ENCODE assay signal across 8 cellular contexts in the genomic region with DNA sequence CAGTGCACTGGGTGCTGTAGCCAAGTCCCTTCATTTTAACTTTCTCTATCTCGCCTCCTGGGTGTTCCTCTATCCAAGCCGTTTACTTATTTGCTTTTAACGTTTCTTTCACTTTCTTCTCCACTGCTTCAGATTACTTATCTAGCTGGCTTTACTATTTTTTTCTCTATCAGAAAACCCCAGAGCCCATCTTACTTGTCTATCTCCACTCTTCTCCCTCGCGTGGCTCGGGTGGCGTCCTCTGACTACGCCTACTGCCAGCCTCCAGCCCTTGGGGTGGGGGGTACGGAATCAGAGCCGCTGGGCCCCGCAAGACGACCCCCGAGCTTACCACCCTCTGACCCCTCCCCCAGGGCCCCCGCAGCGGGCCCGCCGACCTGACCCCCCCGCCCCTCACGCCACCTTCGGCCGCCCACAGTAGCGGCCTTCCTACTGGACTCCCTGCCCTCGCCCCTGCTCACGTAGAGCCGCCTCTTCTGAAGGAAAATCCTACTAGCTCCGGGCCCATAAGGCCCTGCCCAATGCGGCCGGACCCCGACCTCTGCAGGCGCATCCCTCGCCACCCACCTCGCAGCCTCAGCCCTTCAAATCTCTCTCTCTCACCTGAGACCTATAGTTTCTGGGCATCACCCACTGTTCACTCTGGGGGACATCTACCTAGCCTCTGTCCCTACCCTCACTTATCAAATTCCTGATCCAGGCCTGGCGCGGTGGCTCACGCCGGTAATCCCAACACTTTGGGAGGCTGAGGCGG. TPM values are rescaled to one million over a fixed set of nuclear protein-coding genes. Genes with fewer than 3 reads are reported as not detected.
DNase-seq lines count a peak whose midpoint lies in the region; ATAC-seq, FAIRE-seq and TF ChIP-seq lines count a peak whose summit lies in the region.

No MANE protein-coding gene starts in this region.

- peaks cover 57% of the 10 kb centered on the region for H3K4me1 ChIP-seq in HepG2 (ENCODE audit: insufficient read depth, low read length)
- peaks cover 30% of the 10 kb centered on the region for H3K4me1 ChIP-seq in upper lobe of right lung

- peak; percentile 48 for TF ChIP-seq RAD21 in HepG2 (CRISPR knock-in tag; IDR thresholded peaks at IDR 0.05)

- H3K36me3 Mint-ChIP-seq in activated naive CD4-positive, alpha-beta T cell treated with anti-CD3 and anti-CD28 coated beads for 36 hours (ENCODE audit: low read depth): no peaks in the 10 kb centered on the region

- in situ Hi-C loops in astrocyte of the cerebellum (cut with HindIII; ENCODE audit: low sequenced_read_pairs) (no loop called here), HepG2 (cut with HindIII; ENCODE audit: extremely low pct_ligation_motif_present, low pct_unique_long_range_greater_than_20kb) (no loop called here)

- no peak for DNase-seq in activated naive CD4-positive, alpha-beta T cell treated with anti-CD3 and anti-CD28 coated beads for 36 hours
- DNase-seq in activated naive CD4-positive, alpha-beta T cell (lab: John Stamatoyannopoulos, UW): no peak
- DNase-seq in astrocyte of the cerebellum (ENCODE audit: low read depth) (no peak), HepG2 (ENCODE audit: low spot score) (peak; percentile 72), upper lobe of right lung (no peak), activated gamma-delta T cell treated with Interleukin-2 at 50 U/mL for 16 hours (no peak), NCI-H1048 (lab: John Stamatoyannopoulos, UW) (no peak)

- H3K36me3 ChIP-seq in HepG2 (replicated peaks in 1 of 2; ENCODE audit: control insufficient read depth in 1 of 2, insufficient read depth in 2 of 2, low read length in 2 of 2) (no peaks in the 10 kb centered on the region; a peak in 1 of 5 replicates), upper lobe of right lung (no peaks in the 10 kb centered on the region)

- peak in 1 of 2 experiments; percentile 72; a peak in 1 of 4 replicates for TF ChIP-seq POLR2A in HepG2 (IDR thresholded peaks at IDR 0.05; ENCODE audit: insufficient read depth in 1 of 2, low read depth in 2 of 2, low read length in 2 of 2)

- POLR2A ChIA-PET in HepG2 (lab: Yijun Ruan, JAX): interaction anchor here (0.6 to 12.9 kb wide), 10 partner anchors 10 to 149 kb away, joined by 4 to 226 read pairs (median 10); partner anchors contain the start of genes DDX28, DUS2, LCAT and PSMB10

- peak overlapping the region; percentile 92 for H3K4me2 ChIP-seq in HepG2 (ENCODE audit: low read depth, low read length)

- CTCF ChIA-PET in activated naive CD4-positive, alpha-beta T cell treated with anti-CD3 and anti-CD28 coated beads for 36 hours (lab: Charles Lee): interaction anchor here (1.0 to 1.4 kb wide), 4 partner anchors 18 to 35 kb away, joined by 3 to 4 read pairs (median 3); no protein-coding TSS in a partner anchor
- CTCF ChIA-PET in HepG2 (lab: Yijun Ruan, JAX; ENCODE audit: low intra/inter-chr PET ratio, low total read pairs): interaction anchor here (1.8 kb wide), 1 partner anchor 24 kb away, joined by 3 read pairs; no protein-coding TSS in a partner anchor

- H3K27ac Mint-ChIP-seq in activated naive CD4-positive, alpha-beta T cell treated with anti-CD3 and anti-CD28 coated beads for 36 hours: peak overlapping the region; percentile 66

- BruUV-seq in HepG2 (replicated peaks; lab: Mats Ljungman, UMichigan): no TSS peak

- no peak for FAIRE-seq in HepG2 (lab: Jason Lieb, UNC)

- H3K27ac ChIP-seq in HepG2 (ENCODE audit: extremely low read length, insufficient read depth, low read length) (peak overlapping the region; percentile 92), upper lobe of right lung (peak overlapping the region; percentile 96)

- H3K4me3 ChIP-seq in astrocyte of the cerebellum (ENCODE audit: low read depth, low read length): peak overlapping the region; percentile 84
- H3K4me3 ChIP-seq in HepG2 (replicated peaks in 1 of 3; ENCODE audit: insufficient read depth in 1 of 3, low read depth in 2 of 3, low read length in 3 of 3): peak overlapping the region; percentile 89 to 91 (median 90)
- H3K4me3 ChIP-seq in upper lobe of right lung: peak overlapping the region; percentile 95

- H3K4me1 Mint-ChIP-seq in activated naive CD4-positive, alpha-beta T cell treated with anti-CD3 and anti-CD28 coated beads for 36 hours (ENCODE audit: low read depth): peaks cover 10% of the 10 kb centered on the region

- H3K9ac ChIP-seq in HepG2 (ENCODE audit: insufficient read depth, low read depth, low read length): peak overlapping the region; percentile 83

- peaks cover 11% of the 10 kb centered on the region for H4K20me1 ChIP-seq in HepG2 (ENCODE audit: insufficient read depth, low read length)

- TF ChIP-seq EP300 in HepG2 (IDR thresholded peaks at IDR 0.05; ENCODE audit: low read depth in 2 of 2, low read length in 2 of 2) (peak in 1 of 2 experiments; percentile 26; a peak in 2 of 4 replicates), HepG2 (CRISPR knock-in tag; IDR thresholded peaks at IDR 0.05; ENCODE audit: borderline replicate concordance) (no peak)

- H2AFZ ChIP-seq in HepG2 (ENCODE audit: low read length): no peak overlapping the region

- 10% methylated on average over 37 of the region's 37 CpGs for WGBS in HepG2 (ENCODE audit: low lambda C conversion rate)

- H3K9me3 ChIP-seq in HepG2 (ENCODE audit: low read length) (no peaks in the 10 kb centered on the region), upper lobe of right lung (no peaks in the 10 kb centered on the region)

- no peaks in the 10 kb centered on the region for H3K9me3 Mint-ChIP-seq in activated naive CD4-positive, alpha-beta T cell treated with anti-CD3 and anti-CD28 coated beads for 36 hours

- peaks cover 43% of the 10 kb centered on the region for H3K79me2 ChIP-seq in HepG2 (ENCODE audit: insufficient read depth, low read length)

- intact Hi-C loops in activated naive CD4-positive, alpha-beta T cell treated with anti-CD3 and anti-CD28 coated beads for 36 hours (cut with micrococcal nuclease): loop anchor here (2.0 kb wide), 1 partner anchor 53 kb away; the partner anchor contains the start of genes DDX28 and DUS2
- intact Hi-C loops in HepG2 (cut with micrococcal nuclease; ENCODE audit: unreplicated experiment) (loop anchor here (2.0 kb wide), 1 partner anchor 27 kb away; no protein-coding TSS in a partner anchor), upper lobe of right lung (cut with DNase I) (no loop called here)

- no peaks in the 10 kb centered on the region for H3K27me3 Mint-ChIP-seq in activated naive CD4-positive, alpha-beta T cell treated with anti-CD3 and anti-CD28 coated beads for 36 hours (ENCODE audit: low read depth)

- peak overlapping the region; percentile 97 for H3K4me3 Mint-ChIP-seq in activated naive CD4-positive, alpha-beta T cell treated with anti-CD3 and anti-CD28 coated beads for 36 hours

- ATAC-seq in HepG2 (peak; percentile 66), upper lobe of right lung (no peak), GM19395 (IDR thresholded peaks at IDR 0.05; ENCODE audit: unreplicated experiment) (no peak)

- no peak for TF ChIP-seq CTCF in astrocyte of the cerebellum (IDR thresholded peaks at IDR 0.05; ENCODE audit: low read depth, low read length, missing control alignments)
- peak; percentile 55 for TF ChIP-seq CTCF in HepG2 (CRISPR knock-in tag; IDR thresholded peaks at IDR 0.05)
- TF ChIP-seq CTCF in upper lobe of right lung (IDR thresholded peaks at IDR 0.05): no peak

- H3K27me3 ChIP-seq in HepG2 (ENCODE audit: control insufficient read depth in 1 of 2, insufficient read depth in 2 of 2, low read length in 2 of 2): peaks cover 0 to 3% of the 10 kb centered on the region in 2 experiments; a peak in 1 of 5 replicates
- no peaks in the 10 kb centered on the region for H3K27me3 ChIP-seq in upper lobe of right lung

RNA-seq across cellular contexts. Expression of gene SLC12A4, which starts 1.0 kb away (rescaled TPM):
- total RNA-seq in activated naive CD4-positive, alpha-beta T cell treated with anti-CD3 and anti-CD28 coated beads for 36 hours: 10 to 100 TPM; 24.3 to 28.9 TPM
- total RNA-seq in HepG2 (2016; rRNA removed; fragmentation: Illumina TruSeq; extraction: Trizol): 23.1 and 65.1 TPM in 2 replicates
- total RNA-seq in HepG2 (2016; cell fraction: cytosol; rRNA removed; fragmentation: Illumina TruSeq; extraction: Trizol; ENCODE audit: low read depth): 26.9 and 34.0 TPM in 2 replicates
- 17.0 and 65.2 TPM in 2 replicates for total RNA-seq in HepG2 (2016; cell fraction: insoluble cytoplasmic fraction; rRNA removed; fragmentation: Illumina TruSeq; extraction: Trizol)
- total RNA-seq in HepG2 (2016; cell fraction: membrane; rRNA removed; fragmentation: Illumina TruSeq; extraction: Trizol): 31.5 and 34.1 TPM in 2 replicates
- total RNA-seq in HepG2 (2016; cell fraction: nucleus; rRNA removed; fragmentation: Illumina TruSeq; extraction: Trizol): 87.0 and 109 TPM in 2 replicates
- 84.3 and 134 TPM in 2 replicates for polyA plus RNA-seq in HepG2 (2011; rRNA removed)
- polyA plus RNA-seq in HepG2 (2011; cell fraction: cytosol; rRNA removed): 42.1 and 54.3 TPM in 2 replicates
- polyA plus RNA-seq in HepG2 (2011; cell fraction: nucleus; rRNA removed): 687 and 790 TPM in 2 replicates
- 66.6 and 79.4 TPM in 2 replicates for polyA plus RNA-seq in HepG2 (2012)
- polyA plus RNA-seq in HepG2 (2016; cell fraction: cytosol; fragmentation: Illumina TruSeq; extraction: Trizol; ENCODE audit: low read depth): 9.6 and 12.5 TPM in 2 replicates
- polyA plus RNA-seq in HepG2 (2016; cell fraction: insoluble cytoplasmic fraction; fragmentation: Illumina TruSeq; extraction: Trizol; ENCODE audit: low read depth): 12.0 and 18.1 TPM in 2 replicates
- polyA plus RNA-seq in HepG2 (2016; cell fraction: membrane; fragmentation: Illumina TruSeq; extraction: Trizol; ENCODE audit: low read depth): 17.2 and 19.1 TPM in 2 replicates
- polyA plus RNA-seq in HepG2 (2016; cell fraction: nucleus; fragmentation: Illumina TruSeq; extraction: Trizol; ENCODE audit: insufficient read depth, low read depth): 253 and 270 TPM in 2 replicates
- 74.6 and 238 TPM in 2 replicates for polyA minus RNA-seq in HepG2 (2011; rRNA and poly(A)+ RNA removed; ENCODE audit: low replicate concordance)
- polyA minus RNA-seq in HepG2 (2011; cell fraction: cytosol; rRNA and poly(A)+ RNA removed): 48.3 and 54.6 TPM in 2 replicates
- 152 and 193 TPM in 2 replicates for polyA minus RNA-seq in HepG2 (2011; cell fraction: nucleus; rRNA and poly(A)+ RNA removed)
- 102 TPM for total RNA-seq in upper lobe of right lung

RNA-seq across cellular contexts. Expression of gene DPEP3, which starts 10.8 kb away (rescaled TPM):
- total RNA-seq in activated naive CD4-positive, alpha-beta T cell treated with anti-CD3 and anti-CD28 coated beads for 36 hours: under 1 TPM in 1 of 2 experiments, not detected in 1; 0.19 TPM
- total RNA-seq in HepG2 (2016; rRNA removed; fragmentation: Illumina TruSeq; extraction: Trizol) (not detected in 2 replicates), upper lobe of right lung (not detected)
- not detected in 2 replicates for total RNA-seq in HepG2 (2016; cell fraction: cytosol; rRNA removed; fragmentation: Illumina TruSeq; extraction: Trizol; ENCODE audit: low read depth)
- not detected in 2 replicates for total RNA-seq in HepG2 (2016; cell fraction: insoluble cytoplasmic fraction; rRNA removed; fragmentation: Illumina TruSeq; extraction: Trizol)
- not detected in 2 replicates for total RNA-seq in HepG2 (2016; cell fraction: membrane; rRNA removed; fragmentation: Illumina TruSeq; extraction: Trizol)
- not detected in 2 replicates for total RNA-seq in HepG2 (2016; cell fraction: nucleus; rRNA removed; fragmentation: Illumina TruSeq; extraction: Trizol)
- not detected in 2 replicates for polyA plus RNA-seq in HepG2 (2011; rRNA removed)
- polyA plus RNA-seq in HepG2 (2011; cell fraction: cytosol; rRNA removed): not detected in 2 replicates
- not detected in 2 replicates for polyA plus RNA-seq in HepG2 (2011; cell fraction: nucleus; rRNA removed)
- not detected in 2 replicates for polyA plus RNA-seq in HepG2 (2012)
- polyA plus RNA-seq in HepG2 (2016; cell fraction: cytosol; fragmentation: Illumina TruSeq; extraction: Trizol; ENCODE audit: low read depth): not detected in 2 replicates
- polyA plus RNA-seq in HepG2 (2016; cell fraction: insoluble cytoplasmic fraction; fragmentation: Illumina TruSeq; extraction: Trizol; ENCODE audit: low read depth): not detected in 2 replicates
- polyA plus RNA-seq in HepG2 (2016; cell fraction: membrane; fragmentation: Illumina TruSeq; extraction: Trizol; ENCODE audit: low read depth): not detected in 2 replicates
- polyA plus RNA-seq in HepG2 (2016; cell fraction: nucleus; fragmentation: Illumina TruSeq; extraction: Trizol; ENCODE audit: insufficient read depth, low read depth): not detected in 2 replicates
- not detected in 2 replicates for polyA minus RNA-seq in HepG2 (2011; rRNA and poly(A)+ RNA removed; ENCODE audit: low replicate concordance)
- polyA minus RNA-seq in HepG2 (2011; cell fraction: cytosol; rRNA and poly(A)+ RNA removed): not detected in 2 replicates
- not detected in 2 replicates for polyA minus RNA-seq in HepG2 (2011; cell fraction: nucleus; rRNA and poly(A)+ RNA removed)

RNA-seq across cellular contexts. Expression of gene LCAT, which starts 25.5 kb away (rescaled TPM):
- total RNA-seq in activated naive CD4-positive, alpha-beta T cell treated with anti-CD3 and anti-CD28 coated beads for 36 hours: 10 to 100 TPM in 1 of 2 experiments, 1 to 10 TPM in 1; 9.1 to 10.0 TPM
- 13.2 and 36.1 TPM in 2 replicates for total RNA-seq in HepG2 (2016; rRNA removed; fragmentation: Illumina TruSeq; extraction: Trizol)
- 21.4 and 35.2 TPM in 2 replicates for total RNA-seq in HepG2 (2016; cell fraction: cytosol; rRNA removed; fragmentation: Illumina TruSeq; extraction: Trizol; ENCODE audit: low read depth)
- total RNA-seq in HepG2 (2016; cell fraction: insoluble cytoplasmic fraction; rRNA removed; fragmentation: Illumina TruSeq; extraction: Trizol): 15.3 and 43.4 TPM in 2 replicates
- 28.1 and 30.3 TPM in 2 replicates for total RNA-seq in HepG2 (2016; cell fraction: membrane; rRNA removed; fragmentation: Illumina TruSeq; extraction: Trizol)
- 38.4 and 54.9 TPM in 2 replicates for total RNA-seq in HepG2 (2016; cell fraction: nucleus; rRNA removed; fragmentation: Illumina TruSeq; extraction: Trizol)
- polyA plus RNA-seq in HepG2 (2011; rRNA removed): 38.9 and 46.0 TPM in 2 replicates
- polyA plus RNA-seq in HepG2 (2011; cell fraction: cytosol; rRNA removed): 19.5 and 23.4 TPM in 2 replicates
- 217 and 291 TPM in 2 replicates for polyA plus RNA-seq in HepG2 (2011; cell fraction: nucleus; rRNA removed)
- 56.2 and 59.4 TPM in 2 replicates for polyA plus RNA-seq in HepG2 (2012)
- 28.0 and 29.1 TPM in 2 replicates for polyA plus RNA-seq in HepG2 (2016; cell fraction: cytosol; fragmentation: Illumina TruSeq; extraction: Trizol; ENCODE audit: low read depth)
- polyA plus RNA-seq in HepG2 (2016; cell fraction: insoluble cytoplasmic fraction; fragmentation: Illumina TruSeq; extraction: Trizol; ENCODE audit: low read depth): 16.8 and 22.2 TPM in 2 replicates
- 27.6 and 33.3 TPM in 2 replicates for polyA plus RNA-seq in HepG2 (2016; cell fraction: membrane; fragmentation: Illumina TruSeq; extraction: Trizol; ENCODE audit: low read depth)
- 213 and 231 TPM in 2 replicates for polyA plus RNA-seq in HepG2 (2016; cell fraction: nucleus; fragmentation: Illumina TruSeq; extraction: Trizol; ENCODE audit: insufficient read depth, low read depth)
- 3.9 and 39.1 TPM in 2 replicates for polyA minus RNA-seq in HepG2 (2011; rRNA and poly(A)+ RNA removed; ENCODE audit: low replicate concordance)
- polyA minus RNA-seq in HepG2 (2011; cell fraction: cytosol; rRNA and poly(A)+ RNA removed): 12.8 and 12.9 TPM in 2 replicates
- 24.2 and 31.6 TPM in 2 replicates for polyA minus RNA-seq in HepG2 (2011; cell fraction: nucleus; rRNA and poly(A)+ RNA removed)
- 40.2 TPM for total RNA-seq in upper lobe of right lung

RNA-seq across cellular contexts. Expression of gene DPEP2, which starts 29.8 kb away (rescaled TPM):
- total RNA-seq in activated naive CD4-positive, alpha-beta T cell treated with anti-CD3 and anti-CD28 coated beads for 36 hours: 1 to 10 TPM; 3.1 to 3.8 TPM
- total RNA-seq in HepG2 (2016; rRNA removed; fragmentation: Illumina TruSeq; extraction: Trizol) (not detected in 2 replicates), upper lobe of right lung (16.4 TPM)
- total RNA-seq in HepG2 (2016; cell fraction: cytosol; rRNA removed; fragmentation: Illumina TruSeq; extraction: Trizol; ENCODE audit: low read depth): not detected in 2 replicates
- total RNA-seq in HepG2 (2016; cell fraction: insoluble cytoplasmic fraction; rRNA removed; fragmentation: Illumina TruSeq; extraction: Trizol): not detected in 2 replicates
- not detected in 2 replicates for total RNA-seq in HepG2 (2016; cell fraction: membrane; rRNA removed; fragmentation: Illumina TruSeq; extraction: Trizol)
- not detected in 2 replicates for total RNA-seq in HepG2 (2016; cell fraction: nucleus; rRNA removed; fragmentation: Illumina TruSeq; extraction: Trizol)
- 0.18 and 0.26 TPM in 2 replicates for polyA plus RNA-seq in HepG2 (2011; rRNA removed)
- polyA plus RNA-seq in HepG2 (2011; cell fraction: cytosol; rRNA removed): 0.08 and 0.27 TPM in 2 replicates
- polyA plus RNA-seq in HepG2 (2011; cell fraction: nucleus; rRNA removed): 0.38 and 0.45 TPM in 2 replicates
- polyA plus RNA-seq in HepG2 (2012): 0.73 TPM in 1 of 2 replicates, not detected in the other
- not detected in 2 replicates for polyA plus RNA-seq in HepG2 (2016; cell fraction: cytosol; fragmentation: Illumina TruSeq; extraction: Trizol; ENCODE audit: low read depth)
- not detected in 2 replicates for polyA plus RNA-seq in HepG2 (2016; cell fraction: insoluble cytoplasmic fraction; fragmentation: Illumina TruSeq; extraction: Trizol; ENCODE audit: low read depth)
- polyA plus RNA-seq in HepG2 (2016; cell fraction: membrane; fragmentation: Illumina TruSeq; extraction: Trizol; ENCODE audit: low read depth): not detected in 2 replicates
- not detected in 2 replicates for polyA plus RNA-seq in HepG2 (2016; cell fraction: nucleus; fragmentation: Illumina TruSeq; extraction: Trizol; ENCODE audit: insufficient read depth, low read depth)
- polyA minus RNA-seq in HepG2 (2011; rRNA and poly(A)+ RNA removed; ENCODE audit: low replicate concordance): 0.21 and 0.80 TPM in 2 replicates
- 0.53 TPM in 1 of 2 replicates, not detected in the other for polyA minus RNA-seq in HepG2 (2011; cell fraction: cytosol; rRNA and poly(A)+ RNA removed)
- polyA minus RNA-seq in HepG2 (2011; cell fraction: nucleus; rRNA and poly(A)+ RNA removed): 0.26 TPM in 1 of 2 replicates, not detected in the other

RNA-seq across cellular contexts. Expression of gene PSMB10, which starts 32.8 kb away (rescaled TPM):
- total RNA-seq in activated naive CD4-positive, alpha-beta T cell treated with anti-CD3 and anti-CD28 coated beads for 36 hours: 100 to 1,000 TPM; 138 to 147 TPM
- total RNA-seq in HepG2 (2016; rRNA removed; fragmentation: Illumina TruSeq; extraction: Trizol): 65.9 and 71.3 TPM in 2 replicates
- 135 and 146 TPM in 2 replicates for total RNA-seq in HepG2 (2016; cell fraction: cytosol; rRNA removed; fragmentation: Illumina TruSeq; extraction: Trizol; ENCODE audit: low read depth)
- total RNA-seq in HepG2 (2016; cell fraction: insoluble cytoplasmic fraction; rRNA removed; fragmentation: Illumina TruSeq; extraction: Trizol): 68.9 and 72.1 TPM in 2 replicates
- total RNA-seq in HepG2 (2016; cell fraction: membrane; rRNA removed; fragmentation: Illumina TruSeq; extraction: Trizol): 107 and 122 TPM in 2 replicates
- total RNA-seq in HepG2 (2016; cell fraction: nucleus; rRNA removed; fragmentation: Illumina TruSeq; extraction: Trizol): 28.4 and 28.5 TPM in 2 replicates
- 12.7 and 17.8 TPM in 2 replicates for polyA plus RNA-seq in HepG2 (2011; rRNA removed)
- polyA plus RNA-seq in HepG2 (2011; cell fraction: cytosol; rRNA removed): 15.3 and 32.0 TPM in 2 replicates
- polyA plus RNA-seq in HepG2 (2011; cell fraction: nucleus; rRNA removed): 23.8 and 27.0 TPM in 2 replicates
- 20.6 and 20.8 TPM in 2 replicates for polyA plus RNA-seq in HepG2 (2012)
- polyA plus RNA-seq in HepG2 (2016; cell fraction: cytosol; fragmentation: Illumina TruSeq; extraction: Trizol; ENCODE audit: low read depth): 128 and 158 TPM in 2 replicates
- 65.0 and 66.8 TPM in 2 replicates for polyA plus RNA-seq in HepG2 (2016; cell fraction: insoluble cytoplasmic fraction; fragmentation: Illumina TruSeq; extraction: Trizol; ENCODE audit: low read depth)
- polyA plus RNA-seq in HepG2 (2016; cell fraction: membrane; fragmentation: Illumina TruSeq; extraction: Trizol; ENCODE audit: low read depth): 86.7 and 90.6 TPM in 2 replicates
- 32.5 and 33.1 TPM in 2 replicates for polyA plus RNA-seq in HepG2 (2016; cell fraction: nucleus; fragmentation: Illumina TruSeq; extraction: Trizol; ENCODE audit: insufficient read depth, low read depth)
- 16.1 and 17.6 TPM in 2 replicates for polyA minus RNA-seq in HepG2 (2011; rRNA and poly(A)+ RNA removed; ENCODE audit: low replicate concordance)
- 5.4 and 12.7 TPM in 2 replicates for polyA minus RNA-seq in HepG2 (2011; cell fraction: cytosol; rRNA and poly(A)+ RNA removed)
- polyA minus RNA-seq in HepG2 (2011; cell fraction: nucleus; rRNA and poly(A)+ RNA removed): 7.2 and 9.8 TPM in 2 replicates
- 71.6 TPM for total RNA-seq in upper lobe of right lung
